ENCODE assay signal across 13 cellular contexts in genomic region chrX:136691028-136691809, GRCh38. TPM values are rescaled to one million over a fixed set of nuclear protein-coding genes. Genes with fewer than 3 reads are reported as not detected.
DNase-seq lines count a peak whose midpoint lies in the region; ATAC-seq and TF ChIP-seq lines count a peak whose summit lies in the region.
"Had no signal": no experiment of that assay in that cellular context is flagged by ENCODE, and none has a peak within 500 bp of the region (broad histone marks: within the 10 kb centered on the region; RNA-seq: fewer than 3 reads in every experiment).

No MANE protein-coding gene starts in this region.

- peak overlapping the region; percentile 26 for H2AFZ ChIP-seq in SU-DHL-6 (ENCODE audit: low read depth, low read length, severe bottlenecking)
- H2AFZ ChIP-seq: GM23338 had no signal

- peak overlapping the region; percentile 20 for H3K27ac ChIP-seq in CD8-positive, alpha-beta T cell (ENCODE audit: low read depth, low read length)
- no peak overlapping the region for H3K27ac ChIP-seq in SU-DHL-6 (ENCODE audit: low read depth, low read length)
- H3K27ac ChIP-seq in adrenal gland = no peak overlapping the region

- peak overlapping the region; percentile 22 for H3K4me3 ChIP-seq in CD8-positive, alpha-beta T cell (ENCODE audit: low read depth, low read length)
- H3K4me3 ChIP-seq in SU-DHL-6 (ENCODE audit: insufficient read depth, low read length, poor library complexity, severe bottlenecking) = no peak overlapping the region
- no peak overlapping the region for H3K4me3 ChIP-seq in HAP-1
- H3K4me3 ChIP-seq in adrenal gland = no peak overlapping the region
- H3K4me3 ChIP-seq: GM23338 had no signal

- 49 to 76% (median 65%) methylated on average over 3 of the region's 3 CpGs for WGBS in adrenal gland, 4 donors

- no peak overlapping the region for H3K4me2 ChIP-seq in SU-DHL-6 (ENCODE audit: low read depth, low read length, poor library complexity, severe bottlenecking)
- H3K4me2 ChIP-seq: GM23338 had no signal

- TF ChIP-seq CTCF in CD8-positive, alpha-beta T cell (IDR thresholded peaks at IDR 0.05) = no peak
- TF ChIP-seq CTCF in SU-DHL-6 (IDR thresholded peaks at IDR 0.05; ENCODE audit: insufficient read depth, low read length, poor library complexity, severe bottlenecking) (no peak), adrenal gland (IDR thresholded peaks at IDR 0.05) (no peak)

- no peak overlapping the region for H3K9ac ChIP-seq in SU-DHL-6 (ENCODE audit: low read length)

- TF ChIP-seq POLR2A in adrenal gland (IDR thresholded peaks at IDR 0.05) = no peak

- in situ Hi-C loops in HAP-1 (cut with MboI; ENCODE audit: low sequenced_read_pairs) = loop anchor here (25.0 kb wide), 2 partner anchors 479 to 654 kb away; no protein-coding TSS in a partner anchor

- DNase-seq in CD8-positive, alpha-beta T cell = no peak
- peak; percentile 22 for DNase-seq in germinal center (ENCODE audit: low spot score)
- no peak for DNase-seq in HAP-1 (ENCODE audit: low spot score in 2 of 2)
- DNase-seq in adrenal gland = no peak
- DNase-seq in SHP77 (lab: John Stamatoyannopoulos, UW) = no peak
- DNase-seq: head of caudate nucleus, NCI-H2029 treated with DMSO at 0.1 percent for 48 hours had no signal

- H3K9me3 Mint-ChIP-seq in CD8-positive, alpha-beta T cell = no peaks in the 10 kb centered on the region
- H3K9me3 Mint-ChIP-seq: GM23338 had no signal

- H3K36me3 Mint-ChIP-seq in CD8-positive, alpha-beta T cell = peaks cover 24% of the 10 kb centered on the region

- peaks cover 82% of the 10 kb centered on the region for H3K4me1 ChIP-seq in CD8-positive, alpha-beta T cell (ENCODE audit: insufficient read depth, low read length)
- H3K4me1 ChIP-seq in HAP-1 = peaks cover 4% of the 10 kb centered on the region; the same call in 1 of the 2 replicates
- H3K4me1 ChIP-seq in adrenal gland (replicated peaks in 1 of 2) = no peaks in the 10 kb centered on the region

- H4K20me1 ChIP-seq in SU-DHL-6 (ENCODE audit: low read depth, low read length) = no peaks in the 10 kb centered on the region

- intact Hi-C loops in CD8-positive, alpha-beta T cell (cut with DNase I, micrococcal nuclease) = loop anchor here (2.0 to 10.0 kb wide), 5 partner anchors 16 to 296 kb away; partner anchors contain the start of gene HTATSF1 (in 2 of the 2)
- intact Hi-C loops in adrenal gland (cut with DNase I) = no loop called here

- H3K4me1 Mint-ChIP-seq in CD8-positive, alpha-beta T cell (ENCODE audit: low read depth) = peaks cover 80% of the 10 kb centered on the region

- ATAC-seq in CD8-positive, alpha-beta T cell = peak; percentile 35
- ATAC-seq in GM19043 (IDR thresholded peaks at IDR 0.05; ENCODE audit: low read depth, unreplicated experiment) (peak; percentile 42), GM21447 (IDR thresholded peaks at IDR 0.05; ENCODE audit: unreplicated experiment) (no peak)
- ATAC-seq: GM23338 had no signal

- no peaks in the 10 kb centered on the region for H3K27me3 Mint-ChIP-seq in CD8-positive, alpha-beta T cell (ENCODE audit: low read depth)

- 0 out of 2 replicates have a peak, but pooled peaks cover 4% of the 10 kb centered on the region for H3F3A ChIP-seq in SU-DHL-6 (ENCODE audit: insufficient read depth)

- POLR2A ChIA-PET in CD8-positive, alpha-beta T cell (lab: Charles Lee) = no interaction called here

- H3K9me2 ChIP-seq in SU-DHL-6 (replicated peaks; ENCODE audit: insufficient read depth, low read length) = no peaks in the 10 kb centered on the region

- no peaks in the 10 kb centered on the region for H3K9me3 ChIP-seq in CD8-positive, alpha-beta T cell (ENCODE audit: low read length)
- H3K9me3 ChIP-seq in SU-DHL-6 (ENCODE audit: insufficient read depth, low read length) = no peaks in the 10 kb centered on the region
- no peaks in the 10 kb centered on the region for H3K9me3 ChIP-seq in HAP-1
- no peaks in the 10 kb centered on the region for H3K9me3 ChIP-seq in adrenal gland (replicated peaks in 1 of 3)

- H3K27ac Mint-ChIP-seq in CD8-positive, alpha-beta T cell = peak overlapping the region; percentile 90
- H3K27ac Mint-ChIP-seq: GM23338 had no signal

- no peaks in the 10 kb centered on the region for H3K27me3 ChIP-seq in CD8-positive, alpha-beta T cell (ENCODE audit: insufficient read depth, low read length)
- H3K27me3 ChIP-seq in SU-DHL-6 (ENCODE audit: low read length) (no peaks in the 10 kb centered on the region), HAP-1 (ENCODE audit: low read depth) (no peaks in the 10 kb centered on the region), adrenal gland (no peaks in the 10 kb centered on the region)

- H3K4me3 Mint-ChIP-seq in CD8-positive, alpha-beta T cell = peak overlapping the region; percentile 50
- H3K4me3 Mint-ChIP-seq: GM23338 had no signal

- H3K79me2 ChIP-seq in SU-DHL-6 (ENCODE audit: insufficient read depth, low read length) = no peaks in the 10 kb centered on the region

- CTCF ChIA-PET in CD8-positive, alpha-beta T cell (lab: Charles Lee) = interaction anchor here (4.1 kb wide), 1 partner anchor 82 kb away, joined by 22 read pairs; no protein-coding TSS in a partner anchor

- H3K36me3 ChIP-seq in CD8-positive, alpha-beta T cell (ENCODE audit: insufficient read depth, low read length) = no peaks in the 10 kb centered on the region
- no peaks in the 10 kb centered on the region for H3K36me3 ChIP-seq in SU-DHL-6 (ENCODE audit: low read length)
- no peaks in the 10 kb centered on the region for H3K36me3 ChIP-seq in HAP-1 (replicated peaks)
- H3K36me3 ChIP-seq in adrenal gland (replicated peaks in 1 of 2) = no peaks in the 10 kb centered on the region

RNA-seq across cellular contexts. Expression of gene CD40LG, which starts 43.3 kb away (rescaled TPM):
- 1 to 10 TPM; 1.2 to 1.5 TPM for total RNA-seq in CD8-positive, alpha-beta T cell
- under 1 TPM in 4 of 8 donors, not detected in 4; 0.23 to 0.78 (median 0.33) TPM for total RNA-seq in adrenal gland
- under 1 TPM in 2 of 3 donors, not detected in 1; 0.07 TPM for polyA plus RNA-seq in adrenal gland
- total RNA-seq: cerebellum, GM23338, SK-MEL-5 had no signal
- polyA plus RNA-seq: GM23338 had no signal

Comparison
In these comparisons a context has a peak if more than half of its experiments do, and no peak if none do; other contexts are left out.
1. intact Hi-C loops: an anchor here in CD8-positive, alpha-beta T cell (2.0 to 10.0 kb wide); none called in adrenal gland.